In the genomic region with DNA sequence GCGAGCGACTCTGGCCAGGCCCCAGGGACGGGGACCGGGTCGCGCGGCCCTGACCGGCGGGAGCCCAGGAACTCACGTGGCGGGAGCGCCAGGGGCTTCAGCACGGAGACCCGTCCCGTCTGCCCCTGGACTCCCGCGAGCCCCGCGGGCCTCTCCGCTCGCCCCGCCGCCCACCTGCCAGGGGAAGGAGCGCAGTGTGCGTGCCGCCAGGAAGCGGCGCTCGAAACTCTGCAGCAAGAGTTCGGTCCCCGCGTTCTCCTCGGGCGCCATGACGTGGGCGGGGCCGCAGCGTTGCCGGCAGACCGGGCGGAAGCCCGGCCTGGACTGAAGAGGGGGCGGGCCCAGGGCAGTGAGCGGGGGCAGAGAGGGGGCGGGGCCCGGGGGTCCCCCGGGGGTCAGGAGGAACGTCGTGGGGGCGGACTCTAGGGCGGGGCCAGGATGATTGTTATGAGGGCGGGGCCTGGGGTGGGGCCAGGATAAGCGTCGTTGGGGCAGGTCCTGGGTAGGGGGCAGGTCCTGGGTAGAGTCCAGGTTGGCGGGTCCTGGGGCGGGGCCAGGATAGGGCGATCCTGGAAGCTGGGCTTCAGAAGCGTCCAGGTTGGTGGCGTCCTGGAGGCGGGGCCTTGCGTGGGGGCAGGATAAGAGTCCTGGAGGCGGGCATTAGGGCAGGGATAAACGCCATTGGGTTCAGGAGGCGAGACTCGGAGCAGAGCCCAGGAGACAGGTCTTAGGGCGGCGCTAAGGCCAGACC, we compare ENCODE assay signal across 8 cellular contexts. TPM values are rescaled to one million over a fixed set of nuclear protein-coding genes. Genes with fewer than 3 reads are reported as not detected.
A peak's percentile ranks its signal among the peaks of the same experiment; 100 is the strongest.
DNase-seq lines count a peak whose midpoint lies in the region; ATAC-seq and TF ChIP-seq lines count a peak whose summit lies in the region.
"Not testable (repeated sequence)": the region's sequence is repeated elsewhere in the genome, so short reads cannot be mapped to it uniquely, and the experiment has no call there.

Gene EEF2KMT (minus strand): TSS at position 326 of the 751 bp plus-strand sequence. CDS start 56 bp downstream, at position 270.

- H3K4me3 ChIP-seq in LNCaP clone FGC (ENCODE audit: low read depth, low read length) (peak within 1 kb of the TSS; percentile 68), fibroblast of mammary gland (ENCODE audit: control insufficient read depth, low read depth, low read length) (peak within 1 kb of the TSS; percentile 65)

- H3K27ac Mint-ChIP-seq in naive thymus-derived CD8-positive, alpha-beta T cell, result peak within 1 kb of the TSS; percentile 81 to 99 (median 98)
- peak within 1 kb of the TSS; percentile 86 for H3K27ac Mint-ChIP-seq in stimulated activated memory B cell treated with anti-CD40 and anti-IgM and Interleukin-4, amounts not matched to agents 10 μg/mL and 1 μg/mL and 100 μg/mL, for 72 hours

- not testable (repeated sequence) for H3K9me3 Mint-ChIP-seq in naive thymus-derived CD8-positive, alpha-beta T cell; stimulated activated memory B cell treated with anti-CD40 and anti-IgM and Interleukin-4, amounts not matched to agents 10 μg/mL and 1 μg/mL and 100 μg/mL, for 72 hours

- ATAC-seq in naive thymus-derived CD8-positive, alpha-beta T cell, result peak; percentile 94 to 96
- peak; percentile 100 for ATAC-seq in stimulated activated memory B cell treated with anti-CD40 and anti-IgM and Interleukin-4, amounts not matched to agents 10 μg/mL and 1 μg/mL and 100 μg/mL, for 72 hours

- DNase-seq in DMS79 (lab: John Stamatoyannopoulos, UW), result peak; percentile 99
- DNase-seq in GOT3 (lab: John Stamatoyannopoulos, UW), result peak; percentile 97
- DNase-seq in LNCaP clone FGC (ENCODE audit: low read depth), result peak; percentile 99
- peak; percentile 100 for DNase-seq in RPMI8226
- peak; percentile 80 for DNase-seq in activated T-helper 1 cell treated with anti-CD3 and anti-CD28 coated beads, Interleukin-2, amount 50 U/mL, for 16 hours (ENCODE audit: low read depth in 1 of 2, low spot score in 1 of 2)
- peak; percentile 99 for DNase-seq in fibroblast of mammary gland (ENCODE audit: low read depth)
- peak in 6 of 10 donors; percentile 86 to 96 (median 90) for DNase-seq in naive thymus-derived CD8-positive, alpha-beta T cell

- peak; percentile 28; the same call in 1 of the 2 replicates for TF ChIP-seq CTCF in LNCaP clone FGC (IDR thresholded peaks at IDR 0.05; ENCODE audit: control insufficient read depth, extremely low read depth, insufficient read depth)
- TF ChIP-seq CTCF in fibroblast of mammary gland (conservative IDR thresholded peaks at IDR 0.05; ENCODE audit: control insufficient read depth, insufficient read depth, low read depth, low read length), result not testable (repeated sequence)

- POLR2A ChIA-PET in naive thymus-derived CD8-positive, alpha-beta T cell (lab: Charles Lee), result interaction anchor here (0.7 to 2.1 kb wide), 6 partner anchors 19 to 363 kb away, joined by 3 to 9 read pairs (median 5); partner anchors contain the start of genes ANKS3, DNAAF8, NAGPA and ROGDI

- not testable (repeated sequence) for H3K27me3 Mint-ChIP-seq in naive thymus-derived CD8-positive, alpha-beta T cell; stimulated activated memory B cell treated with anti-CD40 and anti-IgM and Interleukin-4, amounts not matched to agents 10 μg/mL and 1 μg/mL and 100 μg/mL, for 72 hours

- H3K4me3 Mint-ChIP-seq in naive thymus-derived CD8-positive, alpha-beta T cell, result peak within 1 kb of the TSS; percentile 90 to 99 (median 93)
- H3K4me3 Mint-ChIP-seq in stimulated activated memory B cell treated with anti-CD40 and anti-IgM and Interleukin-4, amounts not matched to agents 10 μg/mL and 1 μg/mL and 100 μg/mL, for 72 hours, result peak within 1 kb of the TSS; percentile 81

- H3K36me3 Mint-ChIP-seq in naive thymus-derived CD8-positive, alpha-beta T cell; stimulated activated memory B cell treated with anti-CD40 and anti-IgM and Interleukin-4, amounts not matched to agents 10 μg/mL and 1 μg/mL and 100 μg/mL, for 72 hours: not testable (repeated sequence)

- H3K4me1 Mint-ChIP-seq in naive thymus-derived CD8-positive, alpha-beta T cell, result peaks cover 1 to 17% (median 14%) of the 10 kb centered on the region in 4 donors
- H3K4me1 Mint-ChIP-seq in stimulated activated memory B cell treated with anti-CD40 and anti-IgM and Interleukin-4, amounts not matched to agents 10 μg/mL and 1 μg/mL and 100 μg/mL, for 72 hours, result peaks cover 19% of the 10 kb centered on the region

RNA-seq across cellular contexts. Expression of gene EEF2KMT, which starts in this region (rescaled TPM):
- total RNA-seq in naive thymus-derived CD8-positive, alpha-beta T cell, result 10 to 100 TPM; 11.5 to 11.8 TPM
- 10 to 100 TPM; 11.6 to 20.3 (median 12.6) TPM for polyA plus RNA-seq in naive thymus-derived CD8-positive, alpha-beta T cell

Comparison
In these comparisons a context has a peak if more than half of its experiments do, and no peak if none do; other contexts are left out.
1. Peak in every context shown above with its lines: DNase-seq, ATAC-seq and H3K4me3 ChIP-seq.